Comparison of ENCODE assay signal across 8 cellular contexts in genomic region chr5:113293613-113294340, GRCh38.
A peak's percentile ranks its signal among the peaks of the same experiment; 100 is the strongest.
DNase-seq lines count a peak whose midpoint lies in the region; ATAC-seq, FAIRE-seq and TF ChIP-seq lines count a peak whose summit lies in the region.

No MANE protein-coding gene starts in this region.

- H3K4me1 ChIP-seq in A549: 0 out of 3 replicates have a peak, but pooled peaks cover 4% of the 10 kb centered on the region
- H3K4me1 ChIP-seq in gastroesophageal sphincter: peaks cover 0 to 39% (median 0%) of the 10 kb centered on the region in 3 donors
- H3K4me1 ChIP-seq in prostate gland (replicated peaks): no peaks in the 10 kb centered on the region

- peak overlapping the region; percentile 89 for H3K4me3 Mint-ChIP-seq in activated CD8-positive, alpha-beta T cell treated with anti-CD3 and anti-CD28 coated beads for 36 hours

- H3K27me3 Mint-ChIP-seq in activated CD8-positive, alpha-beta T cell treated with anti-CD3 and anti-CD28 coated beads for 36 hours: peaks cover 19% of the 10 kb centered on the region

- no peak for FAIRE-seq in A549 (lab: Jason Lieb, UNC)

- TF ChIP-seq EP300 in A549 (IDR thresholded peaks at IDR 0.05) (no peak), gastroesophageal sphincter (IDR thresholded peaks at IDR 0.05) (no peak)

- H3K36me3 ChIP-seq in gastroesophageal sphincter (no peaks in the 10 kb centered on the region), prostate gland (no peaks in the 10 kb centered on the region)

- peaks cover 14% of the 10 kb centered on the region for H3K4me1 Mint-ChIP-seq in activated CD8-positive, alpha-beta T cell treated with anti-CD3 and anti-CD28 coated beads for 36 hours (ENCODE audit: low read depth)

- ATAC-seq in A549: peak; percentile 13 to 27; a peak in 4 of 6 replicates
- peak; percentile 33 for ATAC-seq in GM18867 (IDR thresholded peaks at IDR 0.05; ENCODE audit: unreplicated experiment)
- ATAC-seq in HG03108 (IDR thresholded peaks at IDR 0.05; ENCODE audit: unreplicated experiment): peak; percentile 21
- peak; percentile 20 for ATAC-seq in activated CD8-positive, alpha-beta T cell treated with anti-CD3 and anti-CD28 coated beads for 36 hours
- ATAC-seq in gastroesophageal sphincter: no peak

- 41% methylated on average over 26 of the region's 26 CpGs for WGBS in A549 (ENCODE audit: missing lambda C conversion rate)
- 0 to 6% methylated on average over 14 to 21 of the region's 26 CpGs for WGBS in gastroesophageal sphincter (ENCODE audit: low coverage in 1 of 2), 2 donors
- under 1% methylated on average over 26 of the region's 26 CpGs for WGBS in prostate gland

- POLR2A ChIA-PET in A549 (lab: Yijun Ruan, JAX): no interaction called here
- POLR2A ChIA-PET in activated CD8-positive, alpha-beta T cell treated with anti-CD3 and anti-CD28 coated beads for 36 hours (lab: Charles Lee): interaction anchor here (1.1 to 1.5 kb wide), 2 partner anchors 14 to 235 kb away, joined by 5 read pairs; no protein-coding TSS in a partner anchor

- H3K4me3 ChIP-seq in A549 (peak overlapping the region; percentile 59), gastroesophageal sphincter (peak overlapping the region; percentile 48 to 59), prostate gland (peak overlapping the region; percentile 64 to 69)

- H3K36me3 Mint-ChIP-seq in activated CD8-positive, alpha-beta T cell treated with anti-CD3 and anti-CD28 coated beads for 36 hours (ENCODE audit: low read depth): no peaks in the 10 kb centered on the region

- intact Hi-C loops in activated CD8-positive, alpha-beta T cell treated with anti-CD3 and anti-CD28 coated beads for 36 hours (cut with micrococcal nuclease): no loop called here
- intact Hi-C loops in prostate gland (cut with DNase I): loop anchor here (5.0 to 10.0 kb wide), 2 partner anchors 121 to 249 kb away; no protein-coding TSS in a partner anchor

- H3K9me3 Mint-ChIP-seq in activated CD8-positive, alpha-beta T cell treated with anti-CD3 and anti-CD28 coated beads for 36 hours: no peaks in the 10 kb centered on the region

- CTCF ChIA-PET in A549 (lab: Yijun Ruan, JAX): interaction anchor here (1.6 kb wide), 1 partner anchor 14 kb away, joined by 5 read pairs; no protein-coding TSS in a partner anchor
- CTCF ChIA-PET in activated CD8-positive, alpha-beta T cell treated with anti-CD3 and anti-CD28 coated beads for 36 hours (lab: Charles Lee): interaction anchor here (1.6 to 2.0 kb wide), 5 partner anchors 12 to 298 kb away, joined by 4 to 10 read pairs (median 6); no protein-coding TSS in a partner anchor

- DNase-seq in A549 (ENCODE audit: low read depth in 1 of 2, low spot score in 1 of 2) (no peak), prostate gland (ENCODE audit: low spot score) (peak; percentile 6), NCI-H146 (lab: John Stamatoyannopoulos, UW) (no peak), NCI-H446 (lab: John Stamatoyannopoulos, UW) (no peak)
- DNase-seq in activated CD8-positive, alpha-beta T cell treated with anti-CD3 and anti-CD28 coated beads for 36 hours: peak; percentile 37

- H3K27me3 ChIP-seq in gastroesophageal sphincter (no peaks in the 10 kb centered on the region), prostate gland (replicated peaks; ENCODE audit: insufficient read depth) (no peaks in the 10 kb centered on the region)

- TF ChIP-seq CTCF in A549 (IDR thresholded peaks at IDR 0.05) (no peak), gastroesophageal sphincter (IDR thresholded peaks at IDR 0.05) (no peak), prostate gland (IDR thresholded peaks at IDR 0.05) (no peak)
- no peak for TF ChIP-seq CTCF in activated CD8-positive, alpha-beta T cell treated with anti-CD3 and anti-CD28 coated beads for 36 hours (IDR thresholded peaks at IDR 0.05)

- peak overlapping the region; percentile 79 for H3K27ac Mint-ChIP-seq in activated CD8-positive, alpha-beta T cell treated with anti-CD3 and anti-CD28 coated beads for 36 hours

- no peak for TF ChIP-seq RAD21 in A549 (conservative IDR thresholded peaks at IDR 0.05 in 1 of 2, IDR thresholded peaks at IDR 0.05 in 1 of 2)

- H3K4me2 ChIP-seq in A549: peak overlapping the region; percentile 96

- H3K27ac ChIP-seq in A549: peak overlapping the region in 1 of 2 experiments; percentile 63; a peak in 3 of 6 replicates
- H3K27ac ChIP-seq in gastroesophageal sphincter: peak overlapping the region; percentile 8 to 89 (median 86)
- peak overlapping the region; percentile 83 to 84 for H3K27ac ChIP-seq in prostate gland

- no peak for TF ChIP-seq POLR2A in A549 (IDR thresholded peaks at IDR 0.05; ENCODE audit: low read length)
- TF ChIP-seq POLR2A in gastroesophageal sphincter (IDR thresholded peaks at IDR 0.05): no peak
- no peak for TF ChIP-seq POLR2A in prostate gland (IDR thresholded peaks at IDR 0.05)

- 0 out of 3 replicates have a peak, but pooled peaks cover 2% of the 10 kb centered on the region for H3K9me3 ChIP-seq in A549
- no peaks in the 10 kb centered on the region for H3K9me3 ChIP-seq in gastroesophageal sphincter
- no peaks in the 10 kb centered on the region for H3K9me3 ChIP-seq in prostate gland

TF ChIP-seq in A549, 52 proteins besides CTCF, POLR2A, EP300 and RAD21:
- TF ChIP-seq ZNF302 (CRISPR knock-in tag; IDR thresholded peaks at IDR 0.05) (no peak), NR3C1 (IDR thresholded peaks at IDR 0.05) (no peak), BHLHE40 (IDR thresholded peaks at IDR 0.05; ENCODE audit: low read depth, low read length) (no peak), MAZ (IDR thresholded peaks at IDR 0.05; ENCODE audit: borderline replicate concordance, low read depth, low read length) (no peak), RNF2 (IDR thresholded peaks at IDR 0.05; ENCODE audit: borderline replicate concordance, low read depth) (no peak), MYC (IDR thresholded peaks at IDR 0.05; ENCODE audit: borderline replicate concordance, low read length) (no peak), GATA3 (IDR thresholded peaks at IDR 0.05; ENCODE audit: borderline replicate concordance) (no peak)
TF ChIP-seq in A549: peak in this region for 0.

Comparison
In these comparisons a context has a peak if more than half of its experiments do, and no peak if none do; other contexts are left out.
1. DNase-seq: peak in activated CD8-positive, alpha-beta T cell treated with anti-CD3 and anti-CD28 coated beads for 36 hours (single experiment) and prostate gland (single experiment); none in A549 (0 of 2), NCI-H146 (single experiment) and NCI-H446 (0 of 2).
2. Peak in every context shown above with its lines, with median percentiles within 50 percentile points of each other: H3K4me3 ChIP-seq.